Comparison of ENCODE assay signal across 8 cellular contexts in genomic region chr1:225779165-225779564, GRCh38. TPM values are rescaled to one million over a fixed set of nuclear protein-coding genes. Genes with fewer than 3 reads are reported as not detected.
A peak's percentile ranks its signal among the peaks of the same experiment; 100 is the strongest.
DNase-seq lines count a peak whose midpoint lies in the region; ATAC-seq and TF ChIP-seq lines count a peak whose summit lies in the region.
"Not testable (repeated sequence)": the region's sequence is repeated elsewhere in the genome, so short reads cannot be mapped to it uniquely, and the experiment has no call there.

No MANE protein-coding gene starts in this region.

- TF ChIP-seq CTCF in 22Rv1 (IDR thresholded peaks at IDR 0.05); GM06990 (IDR thresholded peaks at IDR 0.05; ENCODE audit: insufficient read depth, low read length, poor library complexity, severe bottlenecking); MM.1S (IDR thresholded peaks at IDR 0.05; ENCODE audit: low read length); VCaP (conservative IDR thresholded peaks at IDR 0.05); coronary artery (IDR thresholded peaks at IDR 0.05); heart right ventricle (IDR thresholded peaks at IDR 0.05): not testable (repeated sequence)

- H3K4me1 ChIP-seq in MM.1S (ENCODE audit: low read length), result not testable (repeated sequence)
- H3K4me1 ChIP-seq in heart right ventricle (peaks cover 6 to 73% (median 59%) of the 10 kb centered on the region in 9 donors), muscle layer of colon (ENCODE audit: insufficient read depth, low read length) (peaks cover 58% of the 10 kb centered on the region), skeletal muscle tissue (ENCODE audit: control insufficient read depth in 3 of 3, insufficient read depth in 3 of 3, low read length in 3 of 3) (peaks cover 38 to 52% (median 43%) of the 10 kb centered on the region in 3 donors)

- H3K9me3 ChIP-seq in MM.1S (replicated peaks; ENCODE audit: insufficient read depth, low read length); heart right ventricle; muscle layer of colon (ENCODE audit: low read length); skeletal muscle tissue (ENCODE audit: control insufficient read depth in 3 of 3, low read length in 3 of 3): not testable (repeated sequence)

- H3K27me3 ChIP-seq in GM06990 (replicated peaks; ENCODE audit: control insufficient read depth, insufficient read depth, low read length); MM.1S (replicated peaks; ENCODE audit: insufficient read depth, low read length); heart right ventricle; muscle layer of colon (ENCODE audit: control insufficient read depth in 1 of 2, insufficient read depth in 2 of 2, low read length in 2 of 2); skeletal muscle tissue (ENCODE audit: control insufficient read depth in 3 of 3, insufficient read depth in 3 of 3, low read length in 3 of 3): not testable (repeated sequence)

- not testable (repeated sequence) for ATAC-seq in heart right ventricle

- WGBS in heart right ventricle, 2 donors, result 47 to 61% methylated on average over 13 of the region's 13 CpGs

- not testable (repeated sequence) for H3K36me3 ChIP-seq in GM06990 (ENCODE audit: control insufficient read depth, insufficient read depth, low read length); MM.1S (replicated peaks; ENCODE audit: insufficient read depth, low read length); muscle layer of colon (ENCODE audit: insufficient read depth, low read length); skeletal muscle tissue (ENCODE audit: control insufficient read depth in 3 of 3, insufficient read depth in 3 of 3, low read length in 3 of 3)
- H3K36me3 ChIP-seq in heart right ventricle, result peaks cover 0 to 32% (median 5%) of the 10 kb centered on the region in 9 donors

- H3K4me2 ChIP-seq in MM.1S (ENCODE audit: low read depth, low read length), result peak overlapping the region; percentile 56; the same call in 1 of the 2 replicates

- H3F3A ChIP-seq in MM.1S (ENCODE audit: insufficient read depth, low read length), result peaks cover 10% of the 10 kb centered on the region

- intact Hi-C loops in heart right ventricle (cut with DNase I), result loop anchor here (5.0 to 10.0 kb wide), 12 partner anchors 33 to 274 kb away; partner anchors contain the start of genes EPHX1 (in 5 of the 10) and ENAH (in 1 of the 10)

- H3K9ac ChIP-seq in MM.1S (ENCODE audit: low read length); muscle layer of colon (ENCODE audit: low read length): not testable (repeated sequence)
- peak overlapping the region; percentile 91 to 98 (median 95) for H3K9ac ChIP-seq in skeletal muscle tissue (ENCODE audit: low read depth in 1 of 3, low read length in 3 of 3)

- not testable (repeated sequence) for DNase-seq in GM06990 (ENCODE audit: extremely low read depth, insufficient read length); MM.1S; coronary artery (ENCODE audit: low spot score); heart right ventricle

- peaks cover 68% of the 10 kb centered on the region for H3K79me2 ChIP-seq in MM.1S (ENCODE audit: low read length)

- H3K4me3 ChIP-seq in GM06990 (replicated peaks; ENCODE audit: low read depth, low read length) (peak overlapping the region; percentile 91), coronary artery (peak overlapping the region; percentile 95), heart right ventricle (peak overlapping the region; percentile 61 to 97 (median 71)), muscle layer of colon (ENCODE audit: low read depth in 1 of 2, low read length in 2 of 2) (peak overlapping the region in 1 of 2 donors; percentile 87), skeletal muscle tissue (ENCODE audit: low read length in 3 of 3) (peak overlapping the region; percentile 42 to 93 (median 92))
- not testable (repeated sequence) for H3K4me3 ChIP-seq in MM.1S (ENCODE audit: low read length)

- H3K27ac ChIP-seq in 22Rv1 (peak overlapping the region; percentile 98; the same call in 1 of the 2 replicates), VCaP (peak overlapping the region; percentile 99), heart right ventricle (peak overlapping the region in 6 of 10 donors; percentile 88 to 97 (median 95)), muscle layer of colon (ENCODE audit: low read depth, low read length) (peak overlapping the region; percentile 21)
- not testable (repeated sequence) for H3K27ac ChIP-seq in MM.1S (ENCODE audit: low read length); coronary artery; skeletal muscle tissue (ENCODE audit: low read depth, low read length)

- H3K9me2 ChIP-seq in MM.1S (replicated peaks; ENCODE audit: insufficient read depth, low read length), result not testable (repeated sequence)

- H2AFZ ChIP-seq in MM.1S (ENCODE audit: low read length), result not testable (repeated sequence)

- H4K20me1 ChIP-seq in MM.1S (ENCODE audit: insufficient read depth, low read length), result peaks cover 29% of the 10 kb centered on the region

RNA-seq across cellular contexts. Expression of gene SRP9, which starts 1.5 kb away (rescaled TPM):
- total RNA-seq in heart right ventricle, result 100 to 1,000 TPM; 165 to 199 (median 175) TPM
- 100 to 1,000 TPM; 121 to 153 TPM for polyA plus RNA-seq in heart right ventricle
- 139 TPM for total RNA-seq in skeletal muscle tissue

RNA-seq across cellular contexts. Expression of gene EPHX1, which starts 30.8 kb away (rescaled TPM):
- total RNA-seq in heart right ventricle (10 to 100 TPM; 34.9 to 80.8 (median 48.4) TPM), skeletal muscle tissue (13.0 TPM)
- 10 to 100 TPM; 31.5 to 38.2 TPM for polyA plus RNA-seq in heart right ventricle
